ENCODE assay signal across 8 cellular contexts in the genomic region with DNA sequence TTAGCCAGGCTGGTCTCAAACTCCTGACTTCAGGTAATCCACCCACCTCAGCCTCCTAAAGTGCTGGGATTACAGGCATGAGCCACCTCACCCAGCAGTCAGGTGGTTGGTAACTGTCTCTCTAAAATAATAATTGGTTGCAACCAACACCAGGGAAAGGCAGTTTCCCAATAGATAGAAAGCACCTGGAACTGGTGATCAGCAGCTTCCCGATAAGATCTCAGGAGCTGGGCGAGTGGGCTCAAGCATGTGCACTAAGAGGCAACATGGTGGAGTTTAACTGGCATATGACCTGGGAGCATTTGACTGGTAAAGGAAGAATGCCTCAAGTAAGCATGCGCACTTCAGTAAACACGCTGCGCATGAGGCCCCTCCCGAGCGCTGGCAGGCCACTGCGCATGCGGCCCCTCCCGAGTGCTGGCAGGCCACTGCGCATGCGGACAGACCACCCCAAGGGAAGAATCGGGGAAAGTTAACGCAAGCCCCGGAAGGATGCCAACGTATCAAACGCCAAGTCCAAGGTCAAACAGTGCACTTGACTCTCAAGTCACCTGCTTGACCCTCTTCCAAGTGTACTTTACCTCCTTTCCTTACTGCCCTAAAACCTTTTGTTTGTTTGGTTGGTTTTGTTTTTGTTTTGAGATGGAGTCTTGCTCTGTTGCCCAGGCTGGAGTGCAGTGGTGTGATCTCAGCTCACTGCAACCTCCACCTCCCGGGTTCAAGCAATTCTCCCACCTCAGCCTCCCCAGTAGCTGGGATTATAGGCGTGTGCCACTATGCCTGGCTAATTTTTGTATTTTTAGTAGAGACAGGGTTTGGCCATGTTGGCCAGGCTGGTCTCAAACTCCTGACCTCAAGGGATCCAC. TPM values are rescaled to one million over a fixed set of nuclear protein-coding genes. Genes with fewer than 3 reads are reported as not detected.
DNase-seq lines count a peak whose midpoint lies in the region; ATAC-seq and TF ChIP-seq lines count a peak whose summit lies in the region.
"Not testable (repeated sequence)": the region's sequence is repeated elsewhere in the genome, so short reads cannot be mapped to it uniquely, and the experiment has no call there.

No MANE protein-coding gene starts in this region.

- not testable (repeated sequence) for H3K36me3 Mint-ChIP-seq in activated CD8-positive, alpha-beta T cell treated with anti-CD3 and anti-CD28 coated beads for 36 hours (ENCODE audit: low read depth); memory B cell

- H3K27me3 ChIP-seq in subcutaneous abdominal adipose tissue (ENCODE audit: control insufficient read depth in 5 of 5, insufficient read depth in 4 of 5, low read length in 5 of 5): not testable (repeated sequence)

- not testable (repeated sequence) for H3K9me3 Mint-ChIP-seq in activated CD8-positive, alpha-beta T cell treated with anti-CD3 and anti-CD28 coated beads for 36 hours; memory B cell

- CTCF ChIA-PET in activated CD8-positive, alpha-beta T cell treated with anti-CD3 and anti-CD28 coated beads for 36 hours (lab: Charles Lee): not testable (repeated sequence)

- intact Hi-C loops in activated CD8-positive, alpha-beta T cell treated with anti-CD3 and anti-CD28 coated beads for 36 hours (cut with micrococcal nuclease): not testable (repeated sequence)

- not testable (repeated sequence) for H3K36me3 ChIP-seq in subcutaneous abdominal adipose tissue (ENCODE audit: control insufficient read depth in 5 of 5, insufficient read depth in 5 of 5, low read length in 5 of 5)

- H3K4me1 ChIP-seq in subcutaneous abdominal adipose tissue (ENCODE audit: control insufficient read depth in 5 of 5, insufficient read depth in 5 of 5, low read length in 5 of 5): peaks cover 5 to 34% (median 22%) of the 10 kb centered on the region in 5 donors

- TF ChIP-seq CTCF in activated CD8-positive, alpha-beta T cell treated with anti-CD3 and anti-CD28 coated beads for 36 hours (IDR thresholded peaks at IDR 0.05); fibroblast of the aortic adventitia (IDR thresholded peaks at IDR 0.05; ENCODE audit: insufficient read depth, low read length): not testable (repeated sequence)

- peak overlapping the region; percentile 61 for H3K27ac Mint-ChIP-seq in activated CD8-positive, alpha-beta T cell treated with anti-CD3 and anti-CD28 coated beads for 36 hours
- not testable (repeated sequence) for H3K27ac Mint-ChIP-seq in memory B cell

- peak overlapping the region; percentile 54 for H3K4me3 ChIP-seq in fibroblast of the aortic adventitia (ENCODE audit: low read depth, low read length)
- peak overlapping the region; percentile 42 to 56 (median 49) for H3K4me3 ChIP-seq in subcutaneous abdominal adipose tissue (ENCODE audit: low read depth in 1 of 5, low read length in 5 of 5)

- POLR2A ChIA-PET in activated CD8-positive, alpha-beta T cell treated with anti-CD3 and anti-CD28 coated beads for 36 hours (lab: Charles Lee): not testable (repeated sequence)

- not testable (repeated sequence) for H3K27ac ChIP-seq in subcutaneous abdominal adipose tissue (ENCODE audit: low read depth, low read length)

- H3K4me3 Mint-ChIP-seq in activated CD8-positive, alpha-beta T cell treated with anti-CD3 and anti-CD28 coated beads for 36 hours: peak overlapping the region; percentile 49
- H3K4me3 Mint-ChIP-seq in memory B cell: peak overlapping the region; percentile 67

- peak; percentile 95 for ATAC-seq in activated CD8-positive, alpha-beta T cell treated with anti-CD3 and anti-CD28 coated beads for 36 hours
- ATAC-seq in memory B cell (ENCODE audit: low read depth): peak; percentile 71

- H3K4me1 Mint-ChIP-seq in activated CD8-positive, alpha-beta T cell treated with anti-CD3 and anti-CD28 coated beads for 36 hours (ENCODE audit: low read depth); memory B cell: not testable (repeated sequence)

- not testable (repeated sequence) for H3K9ac ChIP-seq in subcutaneous abdominal adipose tissue (ENCODE audit: low read length in 5 of 5)

- not testable (repeated sequence) for H3K9me3 ChIP-seq in subcutaneous abdominal adipose tissue (ENCODE audit: control insufficient read depth in 5 of 5, low read length in 5 of 5)

- DNase-seq in EH (ENCODE audit: low read depth): peak; percentile 56
- DNase-seq in NCI-H2171 treated with DMSO at 0.1 percent for 48 hours (lab: John Stamatoyannopoulos, UW): peak; percentile 89
- DNase-seq in activated CD8-positive, alpha-beta T cell treated with anti-CD3 and anti-CD28 coated beads for 36 hours: peak; percentile 84
- DNase-seq in amygdala (lab: John Stamatoyannopoulos, UW): peak in 49 of 56 donors; percentile 10 to 81 (median 50)
- DNase-seq in fibroblast of the aortic adventitia (ENCODE audit: low read depth): peak; percentile 74
- peak; percentile 42 to 44 for DNase-seq in memory B cell (ENCODE audit: low spot score in 2 of 2)
- peak; percentile 72 for DNase-seq in stimulated activated CD4-positive, alpha-beta T cell treated with anti-CD3 and anti-CD28 coated beads, Interleukin-12 subunit alpha, Interleukin-12 subunit beta, amount 100 ng/mL, for 4 hours

- H3K27me3 Mint-ChIP-seq in activated CD8-positive, alpha-beta T cell treated with anti-CD3 and anti-CD28 coated beads for 36 hours; memory B cell: not testable (repeated sequence)

RNA-seq across cellular contexts. Expression of a gene that starts 34.2 kb away (rescaled TPM):
- under 1 TPM in 1 of 2 experiments, not detected in 1; 0.43 TPM for total RNA-seq in activated CD8-positive, alpha-beta T cell treated with anti-CD3 and anti-CD28 coated beads for 36 hours
- 0.25 and 0.27 TPM in 2 replicates for total RNA-seq in fibroblast of the aortic adventitia (ENCODE audit: low replicate concordance)
